Comparison of ENCODE assay signal across 1 cellular context in genomic region chr7:117951285-117951684, GRCh38.
TF ChIP-seq lines count a peak whose summit lies in the region.

No MANE protein-coding gene starts in this region.

TF ChIP-seq in K562, 482 proteins besides CTCF, POLR2A, EP300 and RAD21:
- TF ChIP-seq ZNF584 (CRISPR knock-in tag; IDR thresholded peaks at IDR 0.05; ENCODE audit: low read depth) (0 out of 2 replicates have a peak, but pooled peaks have one; percentile 8), SMAD1 (IDR thresholded peaks at IDR 0.05; ENCODE audit: low read depth, low read length, partially characterized antibody) (no peak), ZNF75A (CRISPR knock-in tag; IDR thresholded peaks at IDR 0.05) (no peak), HMBOX1 (IDR thresholded peaks at IDR 0.05) (0 out of 2 replicates have a peak, but pooled peaks have one; percentile 3)
TF ChIP-seq in K562: peak in this region for 2.
